In genomic region chr2:171592026-171592555, GRCh38 we compare ENCODE assay signal across 20 cellular contexts.
A peak's percentile ranks its signal among the peaks of the same experiment; 100 is the strongest.
DNase-seq lines count a peak whose midpoint lies in the region; ATAC-seq and TF ChIP-seq lines count a peak whose summit lies in the region.
"Had no signal": no experiment of that assay in that cellular context is flagged by ENCODE, and none has a peak within 500 bp of the region (broad histone marks: within the 10 kb centered on the region; RNA-seq: fewer than 3 reads in every experiment).

No MANE protein-coding gene starts in this region.

- no peaks in the 10 kb centered on the region for H3K4me1 Mint-ChIP-seq in stimulated activated memory B cell treated with anti-CD40 and anti-IgM and Interleukin-4, amounts not matched to agents 10 μg/mL and 1 μg/mL and 100 μg/mL, for 72 hours
- H3K4me1 Mint-ChIP-seq: memory B cell had no signal

- H3K27ac ChIP-seq in ACC112 (ENCODE audit: low read depth, low read length): no peak overlapping the region
- H3K27ac ChIP-seq: heart left ventricle, HL-60 had no signal

- no peak for TF ChIP-seq CTCF in fibroblast of pulmonary artery (IDR thresholded peaks at IDR 0.05; ENCODE audit: low read length, missing control alignments)

- H3K27ac Mint-ChIP-seq in stimulated activated memory B cell treated with anti-CD40 and anti-IgM and Interleukin-4, amounts not matched to agents 10 μg/mL and 1 μg/mL and 100 μg/mL, for 72 hours: no peak overlapping the region
- H3K27ac Mint-ChIP-seq: activated naive CD4-positive, alpha-beta T cell treated with anti-CD3 and anti-CD28 coated beads for 36 hours; memory B cell; natural killer cell treated with Interleukin-12 subunit alpha and Interleukin-12 subunit beta and Interleukin-15 and Interleukin-18, amount 100 ng/mL, for 72 hours had no signal

- no peak overlapping the region for H2AFZ ChIP-seq in ACC112 (ENCODE audit: low read length, unreplicated experiment)

- no peaks in the 10 kb centered on the region for H3K36me3 Mint-ChIP-seq in stimulated activated memory B cell treated with anti-CD40 and anti-IgM and Interleukin-4, amounts not matched to agents 10 μg/mL and 1 μg/mL and 100 μg/mL, for 72 hours
- H3K36me3 Mint-ChIP-seq: natural killer cell treated with Interleukin-12 subunit alpha and Interleukin-12 subunit beta and Interleukin-15 and Interleukin-18, amount 100 ng/mL, for 72 hours had no signal

- H3K4me3 ChIP-seq in ACC112 (ENCODE audit: low read depth, low read length): peak overlapping the region; percentile 56
- no peak overlapping the region for H3K4me3 ChIP-seq in HAP-1
- peak overlapping the region; percentile 28 for H3K4me3 ChIP-seq in fibroblast of pulmonary artery (replicated peaks; ENCODE audit: low read depth, low read length)

- peaks cover 11% of the 10 kb centered on the region for H3K4me1 ChIP-seq in ACC112 (ENCODE audit: control insufficient read depth, insufficient read depth, low read length, unreplicated experiment)
- peaks cover 11% of the 10 kb centered on the region for H3K4me1 ChIP-seq in HAP-1
- H3K4me1 ChIP-seq: heart left ventricle had no signal

- in situ Hi-C loops in HAP-1 (cut with MboI; ENCODE audit: low sequenced_read_pairs): no loop called here

- ATAC-seq in stimulated activated memory B cell treated with anti-CD40 and anti-IgM and Interleukin-4, amounts not matched to agents 10 μg/mL and 1 μg/mL and 100 μg/mL, for 72 hours: no peak
- ATAC-seq: heart left ventricle; natural killer cell treated with Interleukin-12 subunit alpha and Interleukin-12 subunit beta and Interleukin-15 and Interleukin-18, amount 100 ng/mL, for 72 hours; Panc1 had no signal

- H3K79me2 ChIP-seq in ACC112 (ENCODE audit: control insufficient read depth, insufficient read depth, low read length, unreplicated experiment): no peaks in the 10 kb centered on the region

- peaks cover 12% of the 10 kb centered on the region for H3K27me3 Mint-ChIP-seq in stimulated activated memory B cell treated with anti-CD40 and anti-IgM and Interleukin-4, amounts not matched to agents 10 μg/mL and 1 μg/mL and 100 μg/mL, for 72 hours

- H3K4me3 Mint-ChIP-seq in stimulated activated memory B cell treated with anti-CD40 and anti-IgM and Interleukin-4, amounts not matched to agents 10 μg/mL and 1 μg/mL and 100 μg/mL, for 72 hours: no peak overlapping the region
- H3K4me3 Mint-ChIP-seq: activated naive CD4-positive, alpha-beta T cell treated with anti-CD3 and anti-CD28 coated beads for 36 hours; memory B cell; natural killer cell treated with Interleukin-12 subunit alpha and Interleukin-12 subunit beta and Interleukin-15 and Interleukin-18, amount 100 ng/mL, for 72 hours had no signal

- H3K9me3 ChIP-seq in HAP-1: no peaks in the 10 kb centered on the region

- H3K36me3 ChIP-seq in ACC112 (ENCODE audit: insufficient read depth, low read length) (no peaks in the 10 kb centered on the region), HAP-1 (replicated peaks) (no peaks in the 10 kb centered on the region)
- H3K36me3 ChIP-seq: heart left ventricle had no signal

- DNase-seq in HAP-1 (ENCODE audit: low spot score in 2 of 2): peak; percentile 77 to 90
- DNase-seq in RPMI7951 (ENCODE audit: low read depth): peak; percentile 8
- DNase-seq in fibroblast of pulmonary artery (ENCODE audit: low read depth): peak; percentile 7
- DNase-seq in DMS153 (lab: John Stamatoyannopoulos, UW): no peak
- no peak for DNase-seq in NCI-H446 treated with DMSO at 0.1 percent for 48 hours (lab: John Stamatoyannopoulos, UW)
- no peak for DNase-seq in OCI-M2 (lab: John Stamatoyannopoulos, UW; ENCODE audit: unreplicated experiment)
- DNase-seq: activated CD4-positive, alpha-beta T cell treated with anti-CD3 and anti-CD28 coated beads for 4 hours; activated naive CD4-positive, alpha-beta T cell treated with anti-CD3 and anti-CD28 coated beads for 36 hours; heart left ventricle; KBM-7; NCI-H1105 treated with DMSO at 0.1 percent for 48 hours; posterior cingulate gyrus; stimulated activated naive CD4-positive, alpha-beta T cell; trophoblast cell had no signal

- H3K27me3 ChIP-seq in ACC112 (ENCODE audit: insufficient read depth, low read length) (no peaks in the 10 kb centered on the region; the same call in 1 of the 2 replicates), HAP-1 (ENCODE audit: low read depth) (no peaks in the 10 kb centered on the region)

- peaks cover 2% of the 10 kb centered on the region for H3K9me3 Mint-ChIP-seq in stimulated activated memory B cell treated with anti-CD40 and anti-IgM and Interleukin-4, amounts not matched to agents 10 μg/mL and 1 μg/mL and 100 μg/mL, for 72 hours
- H3K9me3 Mint-ChIP-seq: activated naive CD4-positive, alpha-beta T cell treated with anti-CD3 and anti-CD28 coated beads for 36 hours; natural killer cell treated with Interleukin-12 subunit alpha and Interleukin-12 subunit beta and Interleukin-15 and Interleukin-18, amount 100 ng/mL, for 72 hours had no signal

Comparison
In these comparisons a context has a peak if more than half of its experiments do, and no peak if none do; other contexts are left out.
1. DNase-seq: peak in HAP-1 (2 of 2), RPMI7951 (single experiment) and fibroblast of pulmonary artery (single experiment); none in DMS153 (single experiment), NCI-H446 treated with DMSO at 0.1 percent for 48 hours (single experiment) and OCI-M2 (single experiment).